Comparison of ENCODE assay signal across 18 cellular contexts in genomic region chrX:623599-624323, GRCh38. TPM values are rescaled to one million over a fixed set of nuclear protein-coding genes. Genes with fewer than 3 reads are reported as not detected.
DNase-seq lines count a peak whose midpoint lies in the region; ATAC-seq and TF ChIP-seq lines count a peak whose summit lies in the region.
"Had no signal": no experiment of that assay in that cellular context is flagged by ENCODE, and none has a peak within 500 bp of the region (broad histone marks: within the 10 kb centered on the region; RNA-seq: fewer than 3 reads in every experiment).

No MANE protein-coding gene starts in this region.

- no peak overlapping the region for H2BK12ac ChIP-seq in trophoblast cell (ENCODE audit: low read length)

- DNase-seq in NOMO-1 (lab: John Stamatoyannopoulos, UW; ENCODE audit: unreplicated experiment in 2 of 2) (peak; percentile 50 to 74), hepatocyte (ENCODE audit: low spot score) (no peak), trophoblast cell (peak in 1 of 2 donors; percentile 9), caudate nucleus (lab: John Stamatoyannopoulos, UW) (no peak), DMS79 treated with DMSO at 0.1 percent for 48 hours (lab: John Stamatoyannopoulos, UW) (no peak)
- DNase-seq: activated CD4-positive, alpha-beta T cell treated with anti-CD3 and anti-CD28 coated beads, Interleukin-2, amount 50 U/mL, for 1 hour; amniotic stem cell; CD4-positive, alpha-beta memory T cell; Kasumi-1; PC-3; stimulated activated naive CD4-positive, alpha-beta T cell treated with Interleukin-2 at 50 U/mL for 16 hours; T-helper 17 cell had no signal

- H3K9ac ChIP-seq in ES-I3 (ENCODE audit: low read depth, low read length) = peak overlapping the region; percentile 36; the same call in 1 of the 2 replicates
- no peak overlapping the region for H3K9ac ChIP-seq in trophoblast cell (ENCODE audit: low read length)

- no peak overlapping the region for H3K14ac ChIP-seq in trophoblast cell (ENCODE audit: low read length)

- H4K91ac ChIP-seq in trophoblast cell (ENCODE audit: low read depth, low read length) = no peak overlapping the region

- peaks cover 4% of the 10 kb centered on the region; the same call in 1 of the 2 replicates for H3K4me1 ChIP-seq in ES-I3 (ENCODE audit: insufficient read depth, low read length)
- H3K4me1 ChIP-seq in hepatocyte (ENCODE audit: insufficient read depth) = no peaks in the 10 kb centered on the region
- H3K4me1 ChIP-seq in trophoblast cell (ENCODE audit: control insufficient read depth in 1 of 2, insufficient read depth in 2 of 2, low read length in 2 of 2) = no peaks in the 10 kb centered on the region
- H3K4me1 ChIP-seq: right lobe of liver had no signal

- no peak overlapping the region for H3K18ac ChIP-seq in trophoblast cell (ENCODE audit: low read length)

- H4K8ac ChIP-seq in trophoblast cell (ENCODE audit: low read depth, low read length) = no peak overlapping the region

- H4K20me1 ChIP-seq in hepatocyte (ENCODE audit: insufficient read depth, poor library complexity, severe bottlenecking) = no peaks in the 10 kb centered on the region

- no peak overlapping the region for H3K23ac ChIP-seq in trophoblast cell (ENCODE audit: low read length)

- no peaks in the 10 kb centered on the region for H3K9me3 ChIP-seq in ES-I3 (ENCODE audit: control insufficient read depth, insufficient read depth, low read length)
- H3K9me3 ChIP-seq in hepatocyte (ENCODE audit: low read depth) = no peaks in the 10 kb centered on the region
- no peaks in the 10 kb centered on the region for H3K9me3 ChIP-seq in trophoblast cell (ENCODE audit: insufficient read depth, low read depth, low read length)
- H3K9me3 ChIP-seq: right lobe of liver had no signal

- no peak for ATAC-seq in GM19035 (IDR thresholded peaks at IDR 0.05; ENCODE audit: unreplicated experiment)
- ATAC-seq: PC-3, right lobe of liver, T-helper 17 cell had no signal

- H4K12ac ChIP-seq in trophoblast cell (ENCODE audit: low read depth, low read length) = no peak overlapping the region

- H3K4me2 ChIP-seq in hepatocyte (peak overlapping the region; percentile 60), trophoblast cell (ENCODE audit: low read length) (no peak overlapping the region)

- no peak overlapping the region for H3K27ac ChIP-seq in hepatocyte
- no peak overlapping the region for H3K27ac ChIP-seq in trophoblast cell (ENCODE audit: low read depth, low read length)
- no peak overlapping the region for H3K27ac ChIP-seq in caudate nucleus (ENCODE audit: low read depth, low read length)
- H3K27ac ChIP-seq: right lobe of liver had no signal

- H2AFZ ChIP-seq in hepatocyte (no peak overlapping the region), trophoblast cell (ENCODE audit: insufficient read depth, low read length, poor library complexity) (no peak overlapping the region)

- H2BK120ac ChIP-seq in trophoblast cell (ENCODE audit: insufficient read depth, low read length, poor library complexity) = no peak overlapping the region

- no peaks in the 10 kb centered on the region for H3K79me1 ChIP-seq in trophoblast cell (ENCODE audit: low read length)

- H3K27me3 ChIP-seq in hepatocyte (peaks cover 78% of the 10 kb centered on the region), trophoblast cell (ENCODE audit: insufficient read depth, low read length) (peaks cover 49% of the 10 kb centered on the region)

- H3K79me2 ChIP-seq in hepatocyte (no peaks in the 10 kb centered on the region), trophoblast cell (ENCODE audit: control insufficient read depth, insufficient read depth, low read length, poor library complexity) (no peaks in the 10 kb centered on the region)

- no peak overlapping the region for H2AK5ac ChIP-seq in trophoblast cell (ENCODE audit: low read length)

- no peak overlapping the region for H3K4ac ChIP-seq in trophoblast cell (ENCODE audit: low read depth, low read length)

- H3K9me2 ChIP-seq in hepatocyte (replicated peaks; ENCODE audit: insufficient read depth) = no peaks in the 10 kb centered on the region

- 3% methylated on average over 48 of the region's 50 CpGs for WGBS in hepatocyte (ENCODE audit: low lambda C conversion rate, missing lambda C conversion rate)
- no CpG with 5 or more reads among the region's 50 CpGs for WGBS in trophoblast cell (ENCODE audit: extremely low coverage, insufficient coverage, insufficient read length)

- H2BK5ac ChIP-seq in trophoblast cell (ENCODE audit: low read depth, low read length, poor library complexity) = no peak overlapping the region

- TF ChIP-seq CTCF in hepatocyte (IDR thresholded peaks at IDR 0.05; ENCODE audit: poor library complexity) = no peak

- H3K4me3 ChIP-seq in hepatocyte (no peak overlapping the region), trophoblast cell (ENCODE audit: low read depth, low read length) (peak overlapping the region; percentile 7)
- H3K4me3 ChIP-seq: right lobe of liver had no signal

- no peaks in the 10 kb centered on the region for H3K36me3 ChIP-seq in ES-I3 (ENCODE audit: insufficient read depth, low read length)
- H3K36me3 ChIP-seq in hepatocyte (replicated peaks; ENCODE audit: insufficient read depth, low read depth) = no peaks in the 10 kb centered on the region
- no peaks in the 10 kb centered on the region for H3K36me3 ChIP-seq in trophoblast cell (ENCODE audit: control insufficient read depth in 1 of 2, insufficient read depth in 2 of 2, low read length in 2 of 2)
- H3K36me3 ChIP-seq: right lobe of liver had no signal

RNA-seq across cellular contexts. Expression of gene SHOX, which starts 6.8 kb away (rescaled TPM):
- 0.08 and 0.10 TPM in 2 replicates for total RNA-seq in hepatocyte
- not detected in 2 replicates for polyA plus RNA-seq in hepatocyte
- polyA plus RNA-seq in trophoblast cell (2013) = 0.01 TPM in 2 replicates
- total RNA-seq: activated T-helper 1 cell treated with anti-CD3 and anti-CD28 coated beads, Interleukin-12 subunit alpha, Interleukin-12 subunit beta, Interleukin-2, Interleukin-4 antibody, amounts not matched to agents 30 ng/mL and 10 ng/mL and 1 ng/mL, durations not matched to agents 14 hours and 24 hours and 36 hours; CD4-positive, alpha-beta memory T cell; dermis microvascular lymphatic vessel endothelial cell; PC-3; right lobe of liver; T-helper 17 cell had no signal
- polyA plus RNA-seq: CD4-positive, alpha-beta memory T cell; keratinocyte had no signal

Comparison
In these comparisons a context has a peak if more than half of its experiments do, and no peak if none do; other contexts are left out.
1. DNase-seq: peak in NOMO-1 (2 of 2); none in hepatocyte (single experiment), caudate nucleus (0 of 61) and DMS79 treated with DMSO at 0.1 percent for 48 hours (single experiment).